Comparison of ENCODE assay signal across 24 cellular contexts in genomic region chr14:61515436-61516124, GRCh38.
A peak's percentile ranks its signal among the peaks of the same experiment; 100 is the strongest.
DNase-seq lines count a peak whose midpoint lies in the region; ATAC-seq and TF ChIP-seq lines count a peak whose summit lies in the region.
"Had no signal": no experiment of that assay in that cellular context is flagged by ENCODE, and none has a peak within 500 bp of the region (broad histone marks: within the 10 kb centered on the region; RNA-seq: fewer than 3 reads in every experiment).

No MANE protein-coding gene starts in this region.

- peak overlapping the region; percentile 63 for H3K4me2 ChIP-seq in PC-3 (ENCODE audit: low read length)
- H3K4me2 ChIP-seq: BLaER1, neural progenitor cell had no signal

- no peaks in the 10 kb centered on the region for H3F3A ChIP-seq in PC-3 (ENCODE audit: low read length, unreplicated experiment)

- in situ Hi-C loops in KBM-7 (cut with MboI; ENCODE audit: low pct_unique_long_range_greater_than_20kb, low sequenced_read_pairs) = no loop called here

- BruUV-seq in PC-3 (replicated peaks; lab: Mats Ljungman, UMichigan) = no TSS peak

- peaks cover 90% of the 10 kb centered on the region for H3K4me1 Mint-ChIP-seq in activated CD4-positive, alpha-beta T cell treated with anti-CD3 and anti-CD28 coated beads for 36 hours

- intact Hi-C loops in activated CD4-positive, alpha-beta T cell treated with anti-CD3 and anti-CD28 coated beads for 36 hours (cut with DNase I, micrococcal nuclease) = no loop called here
- intact Hi-C loops in PC-3 (cut with micrococcal nuclease) = loop anchor here (1.0 to 2.0 kb wide), 2 partner anchors 22 to 25 kb away; no protein-coding TSS in a partner anchor
- intact Hi-C loops in body of pancreas (cut with DNase I) = no loop called here

- no peak for ATAC-seq in activated CD4-positive, alpha-beta T cell treated with anti-CD3 and anti-CD28 coated beads for 36 hours
- no peak for ATAC-seq in PC-3
- no peak for ATAC-seq in body of pancreas
- ATAC-seq in upper lobe of left lung (ENCODE audit: low FRiP score in 2 of 2) = no peak

- 72 to 74% methylated on average over 8 of the region's 8 CpGs for WGBS in body of pancreas, 2 donors
- 94% methylated on average over 8 of the region's 8 CpGs for WGBS in upper lobe of left lung, 2 donors

- TF ChIP-seq CTCF in PC-3 (conservative IDR thresholded peaks at IDR 0.05; ENCODE audit: low read depth, low read length) (no peak), body of pancreas (IDR thresholded peaks at IDR 0.05) (no peak), upper lobe of left lung (IDR thresholded peaks at IDR 0.05) (no peak)

- H3K36me3 Mint-ChIP-seq in activated CD4-positive, alpha-beta T cell treated with anti-CD3 and anti-CD28 coated beads for 36 hours (ENCODE audit: low read depth) = peaks cover 30% of the 10 kb centered on the region
- H3K36me3 Mint-ChIP-seq: neural progenitor cell had no signal

- H4K20me1 ChIP-seq in PC-3 (ENCODE audit: low read length) = no peaks in the 10 kb centered on the region
- H4K20me1 ChIP-seq: BLaER1 had no signal

- H3K9me3 Mint-ChIP-seq in activated CD4-positive, alpha-beta T cell treated with anti-CD3 and anti-CD28 coated beads for 36 hours (ENCODE audit: low read depth) = no peaks in the 10 kb centered on the region
- H3K9me3 Mint-ChIP-seq: neural progenitor cell; T-helper 2 cell treated with Interferon-gamma antibody and Interleukin-4, amounts not matched to agents 5 μg/mL and 100 μg/mL, for 36 hours had no signal

- no peak overlapping the region for H3K9ac ChIP-seq in PC-3 (ENCODE audit: low read length)
- no peak overlapping the region for H3K9ac ChIP-seq in skeletal muscle tissue (ENCODE audit: low read depth in 1 of 3, low read length in 3 of 3)
- H3K9ac ChIP-seq: BLaER1, neural progenitor cell had no signal

- H3K27me3 ChIP-seq in PC-3 (ENCODE audit: low read length) (no peaks in the 10 kb centered on the region), body of pancreas (no peaks in the 10 kb centered on the region), skeletal muscle tissue (ENCODE audit: control insufficient read depth in 3 of 3, insufficient read depth in 3 of 3, low read length in 3 of 3) (no peaks in the 10 kb centered on the region), upper lobe of left lung (no peaks in the 10 kb centered on the region)
- H3K27me3 ChIP-seq: ascending aorta, BLaER1, MG63, neural progenitor cell, right atrium auricular region, testis had no signal

- no peaks in the 10 kb centered on the region for H3K27me3 Mint-ChIP-seq in activated CD4-positive, alpha-beta T cell treated with anti-CD3 and anti-CD28 coated beads for 36 hours

- no peaks in the 10 kb centered on the region for H3K79me2 ChIP-seq in PC-3 (ENCODE audit: low read length)

- H2AFZ ChIP-seq in PC-3 (ENCODE audit: low read length) = no peak overlapping the region
- H2AFZ ChIP-seq: neural progenitor cell had no signal

- no peak for DNase-seq in activated CD4-positive, alpha-beta T cell treated with anti-CD3 and anti-CD28 coated beads for 36 hours
- no peak for DNase-seq in activated CD4-positive, alpha-beta T cell treated with anti-CD3 and anti-CD28 coated beads, Interleukin-2, amount 50 U/mL, for 1 hour
- peak; percentile 61 for DNase-seq in PC-3
- DNase-seq in body of pancreas = no peak
- no peak for DNase-seq in KBM-7
- DNase-seq in upper lobe of left lung = no peak
- no peak for DNase-seq in NOMO-1 treated with DMSO at 0.1 percent for 48 hours (lab: John Stamatoyannopoulos, UW; ENCODE audit: unreplicated experiment)
- DNase-seq: activated CD4-positive, alpha-beta T cell treated with anti-CD3 and anti-CD28 coated beads for 1 hour; DMS79; erythroblast; head of caudate nucleus; MG63; NCI-H187; NCI-H446; SHP77 treated with DMSO at 0.1 percent for 48 hours; stimulated activated CD4-positive, alpha-beta T cell treated with anti-CD3 and anti-CD28 coated beads, Interleukin-1b, Interleukin-23, amount 100 ng/mL, for 48 hours; testis had no signal

- no peaks in the 10 kb centered on the region for H3K9me3 ChIP-seq in PC-3 (ENCODE audit: low read length)
- no peaks in the 10 kb centered on the region for H3K9me3 ChIP-seq in body of pancreas
- H3K9me3 ChIP-seq in skeletal muscle tissue (ENCODE audit: control insufficient read depth in 3 of 3, low read length in 3 of 3) = no peaks in the 10 kb centered on the region
- H3K9me3 ChIP-seq in upper lobe of left lung = no peaks in the 10 kb centered on the region
- H3K9me3 ChIP-seq: ascending aorta, BLaER1, MG63, right atrium auricular region, testis had no signal

- no peaks in the 10 kb centered on the region for H3K9me2 ChIP-seq in PC-3 (replicated peaks; ENCODE audit: low read length)

- POLR2A ChIA-PET in activated CD4-positive, alpha-beta T cell treated with anti-CD3 and anti-CD28 coated beads for 36 hours (lab: Charles Lee) = interaction anchor here (0.6 kb wide), 2 partner anchors 187 to 190 kb away, joined by 3 read pairs; no protein-coding TSS in a partner anchor
- POLR2A ChIA-PET in PC-3 (lab: Charles Lee; ENCODE audit: unreplicated experiment) = no interaction called here

- H3K27ac Mint-ChIP-seq in activated CD4-positive, alpha-beta T cell treated with anti-CD3 and anti-CD28 coated beads for 36 hours = peak overlapping the region; percentile 58
- H3K27ac Mint-ChIP-seq: neural progenitor cell; T-helper 2 cell treated with Interferon-gamma antibody and Interleukin-4, amounts not matched to agents 5 μg/mL and 100 μg/mL, for 36 hours had no signal

- H3K4me1 ChIP-seq in PC-3 (ENCODE audit: insufficient read depth, low read length) (peaks cover 70% of the 10 kb centered on the region), body of pancreas (peaks cover 74% of the 10 kb centered on the region), skeletal muscle tissue (ENCODE audit: control insufficient read depth in 3 of 3, insufficient read depth in 3 of 3, low read length in 3 of 3) (peaks cover 16 to 28% (median 22%) of the 10 kb centered on the region in 3 donors), upper lobe of left lung (peaks cover 31 to 60% (median 45%) of the 10 kb centered on the region in 4 donors)
- H3K4me1 ChIP-seq: neural progenitor cell had no signal

- CTCF ChIA-PET in activated CD4-positive, alpha-beta T cell treated with anti-CD3 and anti-CD28 coated beads for 36 hours (lab: Charles Lee) = interaction anchor here (0.8 to 1.3 kb wide), 3 partner anchors 12 to 23 kb away, joined by 3 read pairs; no protein-coding TSS in a partner anchor
- CTCF ChIA-PET in PC-3 (lab: Charles Lee) = no interaction called here

- H3K4me3 ChIP-seq in PC-3 (ENCODE audit: low read length) (no peak overlapping the region), body of pancreas (no peak overlapping the region), skeletal muscle tissue (ENCODE audit: low read length in 3 of 3) (no peak overlapping the region), upper lobe of left lung (no peak overlapping the region)
- H3K4me3 ChIP-seq: ascending aorta, BLaER1, MG63, neural progenitor cell, right atrium auricular region, testis had no signal

- no peak for TF ChIP-seq POLR2A in body of pancreas (IDR thresholded peaks at IDR 0.05)
- TF ChIP-seq POLR2A in upper lobe of left lung (IDR thresholded peaks at IDR 0.05) = no peak

- no peak overlapping the region for H3K4me3 Mint-ChIP-seq in activated CD4-positive, alpha-beta T cell treated with anti-CD3 and anti-CD28 coated beads for 36 hours
- H3K4me3 Mint-ChIP-seq: neural progenitor cell; T-helper 2 cell treated with Interferon-gamma antibody and Interleukin-4, amounts not matched to agents 5 μg/mL and 100 μg/mL, for 36 hours had no signal

- TF ChIP-seq EP300 in upper lobe of left lung (IDR thresholded peaks at IDR 0.05) = no peak

- H3K27ac ChIP-seq in PC-3 (ENCODE audit: low read length) (peak overlapping the region; percentile 76), body of pancreas (peak overlapping the region; percentile 37 to 78 (median 71)), skeletal muscle tissue (ENCODE audit: low read depth, low read length) (peak overlapping the region; percentile 26), upper lobe of left lung (no peak overlapping the region)
- H3K27ac ChIP-seq: 22Rv1, ascending aorta, BLaER1, neural progenitor cell, testis had no signal

- no peaks in the 10 kb centered on the region for H3K36me3 ChIP-seq in PC-3 (ENCODE audit: low read depth, low read length)
- H3K36me3 ChIP-seq in body of pancreas (replicated peaks in 1 of 2; ENCODE audit: insufficient read depth in 1 of 2, low read depth in 2 of 2) = no peaks in the 10 kb centered on the region
- H3K36me3 ChIP-seq in skeletal muscle tissue (ENCODE audit: control insufficient read depth in 3 of 3, insufficient read depth in 3 of 3, low read length in 3 of 3) = no peaks in the 10 kb centered on the region
- no peaks in the 10 kb centered on the region for H3K36me3 ChIP-seq in upper lobe of left lung
- H3K36me3 ChIP-seq: ascending aorta, MG63, neural progenitor cell, right atrium auricular region had no signal

Comparison
In these comparisons a context has a peak if more than half of its experiments do, and no peak if none do; other contexts are left out.
1. H3K27ac ChIP-seq: peak in PC-3 (single experiment), body of pancreas (4 of 4) and skeletal muscle tissue (single experiment); none in upper lobe of left lung (0 of 4).